ENCODE assay signal across 20 cellular contexts in the genomic region with DNA sequence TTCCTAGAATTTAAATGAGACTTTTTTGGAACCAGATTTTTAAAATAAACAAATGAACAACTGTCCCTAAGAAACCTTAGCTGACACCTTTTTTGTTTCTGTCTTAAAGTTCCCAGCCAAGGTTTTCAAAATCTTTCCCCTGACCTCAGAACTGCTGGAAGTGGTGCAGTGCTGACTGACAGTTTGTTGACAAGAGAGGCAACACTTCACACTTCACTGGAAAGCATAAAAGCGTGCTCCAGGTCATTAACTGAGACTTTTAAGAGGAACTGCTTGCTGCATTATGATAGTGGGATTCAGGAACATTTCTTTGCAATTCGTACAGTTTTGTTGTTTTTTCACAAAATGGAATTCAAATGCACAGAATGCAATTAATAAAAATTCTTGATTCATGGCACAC. TPM values are rescaled to one million over a fixed set of nuclear protein-coding genes. Genes with fewer than 3 reads are reported as not detected.
A peak's percentile ranks its signal among the peaks of the same experiment; 100 is the strongest.
DNase-seq lines count a peak whose midpoint lies in the region; ATAC-seq and TF ChIP-seq lines count a peak whose summit lies in the region.
"Had no signal": no experiment of that assay in that cellular context is flagged by ENCODE, and none has a peak within 500 bp of the region (broad histone marks: within the 10 kb centered on the region; RNA-seq: fewer than 3 reads in every experiment).

No MANE protein-coding gene starts in this region.

- no peak overlapping the region for H3K4me3 Mint-ChIP-seq in GM23338
- H3K4me3 Mint-ChIP-seq: activated CD4-positive, alpha-beta memory T cell treated with anti-CD3 and anti-CD28 coated beads for 36 hours; CD4-positive, alpha-beta T cell; T-helper 1 cell treated with Interleukin-12 subunit alpha and Interleukin-12 subunit beta and Interleukin-4 antibody, amounts not matched to agents 30 μg/mL and 1 μg/mL, for 36 hours had no signal

- H3K4me2 ChIP-seq in GM23338 = no peak overlapping the region

- H3F3A ChIP-seq in GM23338 (replicated peaks; ENCODE audit: low read depth) = 0 out of 2 replicates have a peak, but pooled peaks cover 7% of the 10 kb centered on the region

- no peaks in the 10 kb centered on the region for H3K27me3 ChIP-seq in GM23338 (ENCODE audit: insufficient read depth)
- H3K27me3 ChIP-seq: esophagus muscularis mucosa, gastroesophageal sphincter, neutrophil, suprapubic skin had no signal

- DNase-seq in left ventricle myocardium superior = no peak
- DNase-seq in left cardiac atrium = no peak
- DNase-seq in NCI-H2171 treated with DMSO at 0.1 percent for 48 hours (lab: John Stamatoyannopoulos, UW) = peak; percentile 64
- peak; percentile 25 for DNase-seq in kidney tubule cell (ENCODE audit: low spot score)
- DNase-seq in SHP77 (lab: John Stamatoyannopoulos, UW) = no peak
- DNase-seq in GM23338 (ENCODE audit: low spot score) = no peak
- DNase-seq: ACHN; activated CD4-positive, alpha-beta memory T cell treated with anti-CD3 and anti-CD28 coated beads for 36 hours; activated naive CD4-positive, alpha-beta T cell; CD4-positive, alpha-beta T cell; mucosa of descending colon; NCI-H524; SIG-M5 had no signal

- H3K4me3 ChIP-seq in GM23338 = no peak overlapping the region
- H3K4me3 ChIP-seq: esophagus muscularis mucosa, gastroesophageal sphincter, mucosa of descending colon, suprapubic skin had no signal

- H2AFZ ChIP-seq in GM23338 = no peak overlapping the region

- peaks cover 15% of the 10 kb centered on the region for H3K4me1 Mint-ChIP-seq in GM23338

- peak; percentile 26 for ATAC-seq in left ventricle myocardium superior
- no peak for ATAC-seq in left cardiac atrium
- no peak for ATAC-seq in GM18867 (IDR thresholded peaks at IDR 0.05; ENCODE audit: unreplicated experiment)
- ATAC-seq in GM23338 = no peak
- no peak for ATAC-seq in esophagus mucosa
- ATAC-seq: gastroesophageal sphincter, mucosa of descending colon had no signal

- H3K9me3 Mint-ChIP-seq in GM23338 = no peaks in the 10 kb centered on the region
- H3K9me3 Mint-ChIP-seq: activated CD4-positive, alpha-beta memory T cell treated with anti-CD3 and anti-CD28 coated beads for 36 hours; CD4-positive, alpha-beta T cell; T-helper 1 cell treated with Interleukin-12 subunit alpha and Interleukin-12 subunit beta and Interleukin-4 antibody, amounts not matched to agents 30 μg/mL and 1 μg/mL, for 36 hours had no signal

- no peaks in the 10 kb centered on the region for H3K36me3 ChIP-seq in GM23338 (ENCODE audit: insufficient read depth)
- H3K36me3 ChIP-seq: esophagus muscularis mucosa, gastroesophageal sphincter, neutrophil, suprapubic skin had no signal

- no peaks in the 10 kb centered on the region for H4K20me1 ChIP-seq in GM23338 (replicated peaks; ENCODE audit: insufficient read depth)

- H3K27me3 Mint-ChIP-seq in GM23338 (ENCODE audit: insufficient read depth, low read depth, poor library complexity) = peaks cover 2% of the 10 kb centered on the region
- H3K27me3 Mint-ChIP-seq: activated CD4-positive, alpha-beta memory T cell treated with anti-CD3 and anti-CD28 coated beads for 36 hours; CD4-positive, alpha-beta T cell had no signal

- H3K27ac ChIP-seq in GM23338 (ENCODE audit: low read depth) = no peak overlapping the region
- H3K27ac ChIP-seq: neutrophil, suprapubic skin had no signal

- H3K27ac Mint-ChIP-seq in GM23338 = no peak overlapping the region
- H3K27ac Mint-ChIP-seq: activated CD4-positive, alpha-beta memory T cell treated with anti-CD3 and anti-CD28 coated beads for 36 hours; T-helper 1 cell treated with Interleukin-12 subunit alpha and Interleukin-12 subunit beta and Interleukin-4 antibody, amounts not matched to agents 30 μg/mL and 1 μg/mL, for 36 hours had no signal

- no peaks in the 10 kb centered on the region for H3K36me3 Mint-ChIP-seq in GM23338 (ENCODE audit: low read depth)
- H3K36me3 Mint-ChIP-seq: activated CD4-positive, alpha-beta memory T cell treated with anti-CD3 and anti-CD28 coated beads for 36 hours had no signal

- H3K79me2 ChIP-seq in GM23338 (replicated peaks; ENCODE audit: insufficient read depth) = no peaks in the 10 kb centered on the region

- TF ChIP-seq CTCF in GM23338 (conservative IDR thresholded peaks at IDR 0.05; ENCODE audit: low read depth in 2 of 2) = no peak

- H3K9me2 ChIP-seq in GM23338 (ENCODE audit: insufficient read depth) = no peaks in the 10 kb centered on the region

- H3K4me1 ChIP-seq in GM23338 (ENCODE audit: insufficient read depth) = peaks cover 13% of the 10 kb centered on the region; the same call in 1 of the 2 replicates

- intact Hi-C loops in left ventricle myocardium superior (cut with micrococcal nuclease) (no loop called here), left cardiac atrium (cut with DNase I) (no loop called here)

TF ChIP-seq in GM23338, 12 proteins besides CTCF, POLR2A, EP300 and RAD21:
- TF ChIP-seq EZH2phosphoT487 (IDR thresholded peaks at IDR 0.05; ENCODE audit: unreplicated experiment) = no peak
- no peak for TF ChIP-seq EZH2 (IDR thresholded peaks at IDR 0.05; ENCODE audit: low read depth, unreplicated experiment)
- TF ChIP-seq, protein P1, sequence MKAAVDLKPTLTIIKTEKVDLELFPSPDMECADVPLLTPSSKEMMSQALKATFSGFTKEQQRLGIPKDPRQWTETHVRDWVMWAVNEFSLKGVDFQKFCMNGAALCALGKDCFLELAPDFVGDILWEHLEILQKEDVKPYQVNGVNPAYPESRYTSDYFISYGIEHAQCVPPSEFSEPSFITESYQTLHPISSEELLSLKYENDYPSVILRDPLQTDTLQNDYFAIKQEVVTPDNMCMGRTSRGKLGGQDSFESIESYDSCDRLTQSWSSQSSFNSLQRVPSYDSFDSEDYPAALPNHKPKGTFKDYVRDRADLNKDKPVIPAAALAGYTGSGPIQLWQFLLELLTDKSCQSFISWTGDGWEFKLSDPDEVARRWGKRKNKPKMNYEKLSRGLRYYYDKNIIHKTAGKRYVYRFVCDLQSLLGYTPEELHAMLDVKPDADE (IDR thresholded peaks at IDR 0.05) = no peak
- no peak for TF ChIP-seq JUNB (IDR thresholded peaks at IDR 0.05; ENCODE audit: unreplicated experiment)
- TF ChIP-seq, protein P2, sequence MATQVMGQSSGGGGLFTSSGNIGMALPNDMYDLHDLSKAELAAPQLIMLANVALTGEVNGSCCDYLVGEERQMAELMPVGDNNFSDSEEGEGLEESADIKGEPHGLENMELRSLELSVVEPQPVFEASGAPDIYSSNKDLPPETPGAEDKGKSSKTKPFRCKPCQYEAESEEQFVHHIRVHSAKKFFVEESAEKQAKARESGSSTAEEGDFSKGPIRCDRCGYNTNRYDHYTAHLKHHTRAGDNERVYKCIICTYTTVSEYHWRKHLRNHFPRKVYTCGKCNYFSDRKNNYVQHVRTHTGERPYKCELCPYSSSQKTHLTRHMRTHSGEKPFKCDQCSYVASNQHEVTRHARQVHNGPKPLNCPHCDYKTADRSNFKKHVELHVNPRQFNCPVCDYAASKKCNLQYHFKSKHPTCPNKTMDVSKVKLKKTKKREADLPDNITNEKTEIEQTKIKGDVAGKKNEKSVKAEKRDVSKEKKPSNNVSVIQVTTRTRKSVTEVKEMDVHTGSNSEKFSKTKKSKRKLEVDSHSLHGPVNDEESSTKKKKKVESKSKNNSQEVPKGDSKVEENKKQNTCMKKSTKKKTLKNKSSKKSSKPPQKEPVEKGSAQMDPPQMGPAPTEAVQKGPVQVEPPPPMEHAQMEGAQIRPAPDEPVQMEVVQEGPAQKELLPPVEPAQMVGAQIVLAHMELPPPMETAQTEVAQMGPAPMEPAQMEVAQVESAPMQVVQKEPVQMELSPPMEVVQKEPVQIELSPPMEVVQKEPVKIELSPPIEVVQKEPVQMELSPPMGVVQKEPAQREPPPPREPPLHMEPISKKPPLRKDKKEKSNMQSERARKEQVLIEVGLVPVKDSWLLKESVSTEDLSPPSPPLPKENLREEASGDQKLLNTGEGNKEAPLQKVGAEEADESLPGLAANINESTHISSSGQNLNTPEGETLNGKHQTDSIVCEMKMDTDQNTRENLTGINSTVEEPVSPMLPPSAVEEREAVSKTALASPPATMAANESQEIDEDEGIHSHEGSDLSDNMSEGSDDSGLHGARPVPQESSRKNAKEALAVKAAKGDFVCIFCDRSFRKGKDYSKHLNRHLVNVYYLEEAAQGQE (IDR thresholded peaks at IDR 0.05; ENCODE audit: unreplicated experiment) = no peak
- TF ChIP-seq ZNF331 (CRISPR knock-in tag; IDR thresholded peaks at IDR 0.05; ENCODE audit: low read depth) = no peak

RNA-seq across cellular contexts. Expression of a gene that starts 36.2 kb away (rescaled TPM):
- total RNA-seq in left ventricle myocardium superior = 96.3 TPM
- total RNA-seq in left cardiac atrium = 10 to 100 TPM; 71.9 to 87.1 TPM
- 52.7 and 78.1 TPM in 2 replicates for total RNA-seq in GM23338 (2014; rRNA removed; shearing (Covaris generic))
- polyA plus RNA-seq in GM23338 (2016; fragmentation: Nextera tagmentation; extraction: Ambion mirVana) = 39.0 and 39.3 TPM in 2 replicates
- total RNA-seq in esophagus mucosa = 131 TPM

Comparison
In these comparisons a context has a peak if more than half of its experiments do, and no peak if none do; other contexts are left out.
1. DNase-seq: peak in NCI-H2171 treated with DMSO at 0.1 percent for 48 hours (single experiment) and kidney tubule cell (single experiment); none in left ventricle myocardium superior (single experiment), left cardiac atrium (single experiment), SHP77 (0 of 2) and GM23338 (single experiment).